In the genomic region with DNA sequence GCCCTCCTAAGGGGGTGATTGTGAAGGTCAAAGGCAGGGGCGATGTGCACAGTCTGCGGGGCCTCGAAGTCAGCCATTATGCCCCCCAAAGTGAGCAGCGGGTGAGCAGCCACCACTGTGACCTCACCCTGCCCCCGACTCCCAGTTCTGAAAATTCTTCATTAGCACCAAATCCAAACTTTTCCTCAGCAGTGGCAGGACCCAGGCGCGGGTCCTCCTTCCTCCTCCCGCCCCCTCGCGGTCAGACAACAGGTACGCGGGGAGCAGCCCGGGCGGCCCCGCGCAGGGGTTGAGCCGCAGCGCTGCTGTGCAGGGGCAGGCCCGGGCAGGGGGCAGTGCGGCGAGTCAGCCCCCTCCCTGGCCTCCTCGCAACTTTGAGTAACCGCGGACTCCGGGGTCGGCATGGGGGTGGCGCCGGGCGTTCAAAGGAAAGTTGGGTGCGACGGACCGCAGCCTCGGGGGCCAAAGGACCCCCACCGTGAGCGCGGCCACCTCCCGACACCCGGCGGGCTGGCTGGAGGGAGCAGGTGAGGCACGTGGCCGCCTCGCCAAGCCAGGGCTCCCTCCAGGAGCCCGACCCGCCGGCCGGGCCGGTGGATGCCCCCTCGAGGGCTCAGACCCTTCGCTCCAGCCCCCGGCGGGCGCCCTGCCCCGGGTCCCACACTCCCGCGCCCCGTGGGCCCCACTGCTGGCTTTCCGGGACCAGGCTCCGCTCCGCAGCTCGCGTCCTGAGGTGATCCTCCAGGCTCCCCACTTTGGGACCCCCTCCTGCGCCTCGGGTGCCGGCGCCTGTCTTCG, we compare ENCODE assay signal across 10 cellular contexts. TPM values are rescaled to one million over a fixed set of nuclear protein-coding genes. Genes with fewer than 3 reads are reported as not detected.
DNase-seq lines count a peak whose midpoint lies in the region; ATAC-seq and TF ChIP-seq lines count a peak whose summit lies in the region.
"Had no signal": no experiment of that assay in that cellular context is flagged by ENCODE, and none has a peak within 500 bp of the region (broad histone marks: within the 10 kb centered on the region; RNA-seq: fewer than 3 reads in every experiment).

No MANE protein-coding gene starts in this region.

- no peaks in the 10 kb centered on the region for H3K4me1 ChIP-seq in HUES64 (ENCODE audit: insufficient read depth, low read length)
- H3K4me1 ChIP-seq: colonic mucosa had no signal

- H3K4me3 ChIP-seq in HUES64 (ENCODE audit: low read length) (peak overlapping the region; percentile 57), epithelial cell of proximal tubule (ENCODE audit: low read depth, low read length) (peak overlapping the region; percentile 21)
- H3K4me3 ChIP-seq: colonic mucosa had no signal

- H3K36me3 ChIP-seq in HUES64 (ENCODE audit: insufficient read depth, low read length): no peaks in the 10 kb centered on the region
- H3K36me3 ChIP-seq: colonic mucosa had no signal

- no peak overlapping the region for H3K27ac Mint-ChIP-seq in osteocyte (ENCODE audit: unreplicated experiment)

- intact Hi-C loops in sciatic nerve (cut with DNase I): no loop called here

- peak; percentile 17 for DNase-seq in COLO668 (lab: John Stamatoyannopoulos, UW; ENCODE audit: unreplicated experiment)
- DNase-seq in epithelial cell of proximal tubule (ENCODE audit: low read depth): no peak
- no peak for DNase-seq in osteocyte (ENCODE audit: extremely low spot score, unreplicated experiment)
- no peak for DNase-seq in sciatic nerve (ENCODE audit: low spot score)
- no peak for DNase-seq in NCI-H526 treated with DMSO at 0.1 percent for 48 hours (lab: John Stamatoyannopoulos, UW)
- DNase-seq in activated effector memory CD4-positive, alpha-beta T cell treated with anti-CD3 and anti-CD28 coated beads, Interleukin-2, amount 50 U/mL, for 16 hours: no peak
- DNase-seq: colonic mucosa, kidney glomerular epithelial cell had no signal

- H3K9me3 Mint-ChIP-seq in osteocyte (ENCODE audit: unreplicated experiment): peaks cover 8% of the 10 kb centered on the region

- H3K27me3 Mint-ChIP-seq in osteocyte (ENCODE audit: unreplicated experiment): peaks cover 66% of the 10 kb centered on the region

- no peak overlapping the region for H3K27ac ChIP-seq in HUES64 (ENCODE audit: low read depth, low read length)
- H3K27ac ChIP-seq: colonic mucosa had no signal

- no peaks in the 10 kb centered on the region for H3K36me3 Mint-ChIP-seq in osteocyte (ENCODE audit: unreplicated experiment)

- peaks cover 2% of the 10 kb centered on the region for H3K4me1 Mint-ChIP-seq in osteocyte (ENCODE audit: unreplicated experiment)

- no peak for ATAC-seq in sciatic nerve
- no peak for ATAC-seq in HG03378 (IDR thresholded peaks at IDR 0.05; ENCODE audit: unreplicated experiment)

- H3K4me3 Mint-ChIP-seq in osteocyte (ENCODE audit: unreplicated experiment): peak overlapping the region; percentile 11

- peaks cover 43% of the 10 kb centered on the region for H3K27me3 ChIP-seq in HUES64 (ENCODE audit: insufficient read depth, low read length)

- peak overlapping the region; percentile 49; the same call in 1 of the 2 replicates for H3K9ac ChIP-seq in HUES64 (ENCODE audit: low read depth, low read length)

- peak; percentile 27 for TF ChIP-seq CTCF in epithelial cell of proximal tubule (conservative IDR thresholded peaks at IDR 0.05; ENCODE audit: low read depth, low read length)
- TF ChIP-seq CTCF in osteocyte (IDR thresholded peaks at IDR 0.05): no peak

- no peaks in the 10 kb centered on the region for H3K9me3 ChIP-seq in HUES64 (ENCODE audit: insufficient read depth, low read depth, low read length)
- H3K9me3 ChIP-seq: colonic mucosa had no signal

- WGBS in HUES64: 1% methylated on average over 66 of the region's 66 CpGs

RNA-seq across cellular contexts. Expression of gene CCDC174, which starts 49.4 kb away (rescaled TPM):
- 8.4 TPM for polyA plus RNA-seq in HUES64 (2013, experiment 1 of 2)
- 11.7 TPM for polyA plus RNA-seq in HUES64 (2013, experiment 2 of 2)
- total RNA-seq in epithelial cell of proximal tubule: 5.2 and 8.0 TPM in 2 replicates
- 18.4 and 20.4 TPM in 2 replicates for total RNA-seq in osteocyte
- 31.0 TPM for total RNA-seq in sciatic nerve
